Comparison of ENCODE assay signal across 30 cellular contexts in the genomic region with DNA sequence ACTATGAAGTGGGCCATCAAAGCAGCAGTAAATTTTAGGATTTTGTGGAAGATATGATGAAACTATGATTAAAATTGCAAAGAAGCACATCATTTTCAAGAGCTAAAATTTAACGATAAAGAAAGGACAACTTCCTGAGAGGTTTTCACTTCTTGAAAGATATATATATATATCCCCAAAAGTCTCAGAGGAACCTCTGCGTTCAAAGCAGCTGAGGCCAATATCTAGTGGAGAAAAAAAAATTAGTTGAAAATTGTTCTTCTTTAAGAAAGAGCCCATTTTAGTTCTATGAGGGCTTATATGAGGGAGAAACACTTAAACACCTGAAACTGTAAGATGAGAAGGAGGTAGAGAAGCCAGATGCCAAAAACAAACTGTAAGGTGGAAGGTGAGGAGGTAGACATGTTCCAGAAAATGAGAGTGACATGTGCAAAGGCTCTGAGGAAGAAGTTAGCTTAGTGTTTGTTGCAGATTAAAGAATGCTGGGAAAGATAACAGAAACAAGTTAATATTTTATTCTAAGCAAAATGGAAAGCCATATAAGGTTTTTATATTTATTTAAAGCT.
DNase-seq lines count a peak whose midpoint lies in the region; ATAC-seq lines count a peak whose summit lies in the region.
"Had no signal": no experiment of that assay in that cellular context is flagged by ENCODE, and none has a peak within 500 bp of the region (broad histone marks: within the 10 kb centered on the region; RNA-seq: fewer than 3 reads in every experiment).

No MANE protein-coding gene starts in this region.

- H3K9me3 Mint-ChIP-seq in stimulated activated naive B cell treated with anti-CD40 and anti-IgM and Interleukin-4, amounts not matched to agents 10 μg/mL and 1 μg/mL and 100 μg/mL, for 72 hours, result peaks cover 0 to 2% of the 10 kb centered on the region in 2 donors
- H3K9me3 Mint-ChIP-seq: activated naive CD8-positive, alpha-beta T cell treated with anti-CD3 and anti-CD28 coated beads, Interleukin-2, amount 50 U/mL, for 24 hours; HFFc6 had no signal

- H3K4me3 Mint-ChIP-seq in stimulated activated naive B cell treated with anti-CD40 and anti-IgM and Interleukin-4, amounts not matched to agents 10 μg/mL and 1 μg/mL and 100 μg/mL, for 72 hours, result peak overlapping the region; percentile 49 to 62
- H3K4me3 Mint-ChIP-seq: activated naive CD8-positive, alpha-beta T cell treated with anti-CD3 and anti-CD28 coated beads, Interleukin-2, amount 50 U/mL, for 24 hours; CD4-positive, CD25-positive, alpha-beta regulatory T cell; HFFc6; immature natural killer cell; neural crest cell; T-helper 17 cell had no signal

- H3K36me3 Mint-ChIP-seq in stimulated activated naive B cell treated with anti-CD40 and anti-IgM and Interleukin-4, amounts not matched to agents 10 μg/mL and 1 μg/mL and 100 μg/mL, for 72 hours, result peaks cover 0 to under 1% of the 10 kb centered on the region in 2 donors
- H3K36me3 Mint-ChIP-seq: CD4-positive, CD25-positive, alpha-beta regulatory T cell; immature natural killer cell had no signal

- peak overlapping the region; percentile 61 for H3K27ac Mint-ChIP-seq in stimulated activated naive B cell treated with anti-CD40 and anti-IgM and Interleukin-4, amounts not matched to agents 10 μg/mL and 1 μg/mL and 100 μg/mL, for 72 hours
- H3K27ac Mint-ChIP-seq: activated naive CD8-positive, alpha-beta T cell treated with anti-CD3 and anti-CD28 coated beads, Interleukin-2, amount 50 U/mL, for 24 hours; CD4-positive, CD25-positive, alpha-beta regulatory T cell; HFFc6; immature natural killer cell; T-helper 17 cell had no signal

- no peaks in the 10 kb centered on the region for H3K27me3 Mint-ChIP-seq in stimulated activated naive B cell treated with anti-CD40 and anti-IgM and Interleukin-4, amounts not matched to agents 10 μg/mL and 1 μg/mL and 100 μg/mL, for 72 hours
- H3K27me3 Mint-ChIP-seq: activated naive CD8-positive, alpha-beta T cell treated with anti-CD3 and anti-CD28 coated beads, Interleukin-2, amount 50 U/mL, for 24 hours; CD4-positive, CD25-positive, alpha-beta regulatory T cell; T-helper 17 cell had no signal

- DNase-seq in NCI-H1105 treated with DMSO at 0.1 percent for 48 hours (lab: John Stamatoyannopoulos, UW), result peak; percentile 2
- DNase-seq in NCI-H1105 (lab: John Stamatoyannopoulos, UW), result no peak
- peak; percentile 42 for DNase-seq in NCI-H69 (lab: John Stamatoyannopoulos, UW)
- DNase-seq in stimulated activated naive B cell treated with anti-CD40 and anti-IgM and Interleukin-4, amounts not matched to agents 10 μg/mL and 1 μg/mL and 100 μg/mL, for 72 hours, result no peak
- no peak for DNase-seq in NCI-H748 (lab: John Stamatoyannopoulos, UW; ENCODE audit: unreplicated experiment)
- no peak for DNase-seq in iPS-NIHi11 (ENCODE audit: low spot score)
- DNase-seq: activated CD4-positive, alpha-beta T cell treated with anti-CD3 and anti-CD28 coated beads, Interleukin-2, amount 50 U/mL, for 48 hours; activated naive CD8-positive, alpha-beta T cell treated with anti-CD3 and anti-CD28 coated beads, Interleukin-2, amount 50 U/mL, for 24 hours; activated T-cell treated with anti-CD3 and anti-CD28 coated beads, Interleukin-2, amount 50 U/mL, for 48 hours; CD4-positive, CD25-positive, alpha-beta regulatory T cell; colonic mucosa; DMS79 treated with DMSO at 0.1 percent for 48 hours; effector memory CD4-positive, alpha-beta T cell; GDM1; HFFc6; hippocampal formation; immature natural killer cell; left colon; NCI-H2107; pancreas; PC-3; stimulated activated naive CD8-positive, alpha-beta T cell treated with anti-CD3 and anti-CD28 coated beads, Interleukin-15, Interleukin-2, amounts not matched to agents 100 U/mL and 50 U/mL, for 24 hours; T-helper 17 cell; upper lobe of right lung had no signal

- peak; percentile 54 for ATAC-seq in HG02678 (IDR thresholded peaks at IDR 0.05; ENCODE audit: unreplicated experiment)
- peak; percentile 23 to 27 for ATAC-seq in stimulated activated naive B cell treated with anti-CD40 and anti-IgM and Interleukin-4, amounts not matched to agents 10 μg/mL and 1 μg/mL and 100 μg/mL, for 72 hours (replicated peaks)
- no peak for ATAC-seq in GM21723 (IDR thresholded peaks at IDR 0.05; ENCODE audit: unreplicated experiment)
- ATAC-seq: activated CD4-positive, CD25-positive, alpha-beta regulatory T cell treated with anti-CD3 and anti-CD28 coated beads, Interleukin-2, amount 50 U/mL, for 24 hours; activated naive CD8-positive, alpha-beta T cell treated with anti-CD3 and anti-CD28 coated beads, Interleukin-2, amount 50 U/mL, for 24 hours; left colon; pancreas; PC-3; Right ventricle myocardium inferior; SK-N-SH treated with all-trans-retinoic acid at 6 μM for 48 hours; stimulated activated naive CD8-positive, alpha-beta T cell treated with anti-CD3 and anti-CD28 coated beads, Interleukin-15, Interleukin-2, amounts not matched to agents 100 U/mL and 50 U/mL, for 24 hours; T-helper 17 cell; upper lobe of right lung had no signal

- H3K4me1 Mint-ChIP-seq in stimulated activated naive B cell treated with anti-CD40 and anti-IgM and Interleukin-4, amounts not matched to agents 10 μg/mL and 1 μg/mL and 100 μg/mL, for 72 hours, result peaks cover 14 to 28% of the 10 kb centered on the region in 2 donors
- H3K4me1 Mint-ChIP-seq: CD4-positive, CD25-positive, alpha-beta regulatory T cell; immature natural killer cell; neural crest cell; T-helper 17 cell had no signal

Comparison
In these comparisons a context has a peak if more than half of its experiments do, and no peak if none do; other contexts are left out.
1. DNase-seq: peak in NCI-H1105 treated with DMSO at 0.1 percent for 48 hours (single experiment) and NCI-H69 (single experiment); none in NCI-H1105 (single experiment), stimulated activated naive B cell treated with anti-CD40 and anti-IgM and Interleukin-4, amounts not matched to agents 10 μg/mL and 1 μg/mL and 100 μg/mL, for 72 hours (single experiment), NCI-H748 (single experiment) and iPS-NIHi11 (single experiment).